13 cellular contexts compared by ENCODE assay signal in genomic region chr20:21640556-21640955, GRCh38.
DNase-seq lines count a peak whose midpoint lies in the region; ATAC-seq and TF ChIP-seq lines count a peak whose summit lies in the region.
"Had no signal": no experiment of that assay in that cellular context is flagged by ENCODE, and none has a peak within 500 bp of the region (broad histone marks: within the 10 kb centered on the region; RNA-seq: fewer than 3 reads in every experiment).

No MANE protein-coding gene starts in this region.

- H3K27ac ChIP-seq in PC-3 (ENCODE audit: low read length), result no peak overlapping the region
- H3K27ac ChIP-seq in aorta (ENCODE audit: low read depth in 1 of 2, low read length in 2 of 2), result no peak overlapping the region
- H3K27ac ChIP-seq: SK-N-MC, transverse colon had no signal

- intact Hi-C loops in PC-3 (cut with micrococcal nuclease) (no loop called here), aorta (cut with DNase I) (no loop called here)

- H3K4me3 ChIP-seq in PC-3 (ENCODE audit: low read length), result no peak overlapping the region
- H3K4me3 ChIP-seq in aorta (ENCODE audit: low read length in 2 of 2), result no peak overlapping the region
- H3K4me3 ChIP-seq: SK-N-MC, transverse colon had no signal

- no peak overlapping the region for H3K4me2 ChIP-seq in PC-3 (ENCODE audit: low read length)

- peak; percentile 55 for TF ChIP-seq CTCF in PC-3 (conservative IDR thresholded peaks at IDR 0.05; ENCODE audit: low read depth, low read length)

- no peak overlapping the region for H3K9ac ChIP-seq in PC-3 (ENCODE audit: low read length)

- no peaks in the 10 kb centered on the region for H3K79me2 ChIP-seq in PC-3 (ENCODE audit: low read length)

- POLR2A ChIA-PET in PC-3 (lab: Charles Lee; ENCODE audit: unreplicated experiment), result no interaction called here

- no peak overlapping the region for H2AFZ ChIP-seq in PC-3 (ENCODE audit: low read length)

- no peaks in the 10 kb centered on the region for H3K9me2 ChIP-seq in PC-3 (replicated peaks; ENCODE audit: low read length)

- no TSS peak for BruUV-seq in PC-3 (replicated peaks; lab: Mats Ljungman, UMichigan)

- ATAC-seq in PC-3 (no peak), GM18498 (IDR thresholded peaks at IDR 0.05; ENCODE audit: unreplicated experiment) (no peak), GM18520 (IDR thresholded peaks at IDR 0.05; ENCODE audit: unreplicated experiment) (no peak), aorta (ENCODE audit: low FRiP score) (no peak)

- H3F3A ChIP-seq in PC-3 (ENCODE audit: low read length, unreplicated experiment), result no peaks in the 10 kb centered on the region

- peak; percentile 33 for DNase-seq in DMS53 (lab: John Stamatoyannopoulos, UW)
- DNase-seq in DMS53 treated with DMSO at 0.1 percent for 48 hours (lab: John Stamatoyannopoulos, UW; ENCODE audit: unreplicated experiment), result no peak
- peak; percentile 9 for DNase-seq in LoVo (ENCODE audit: low spot score)
- DNase-seq in PC-3, result peak; percentile 49
- peak; percentile 34 for DNase-seq in kidney tubule cell (ENCODE audit: low spot score)
- DNase-seq in aorta, result no peak
- DNase-seq: activated T-cell treated with anti-CD3 and anti-CD28 coated beads for 4 hours, foreskin melanocyte, GOT3, transverse colon had no signal

- WGBS in aorta, 2 donors, result 18 to 19% methylated on average over 4 of the region's 4 CpGs

- no peaks in the 10 kb centered on the region for H4K20me1 ChIP-seq in PC-3 (ENCODE audit: low read length)

- H3K4me1 ChIP-seq in PC-3 (ENCODE audit: insufficient read depth, low read length) (no peaks in the 10 kb centered on the region), aorta (ENCODE audit: control insufficient read depth in 1 of 2, insufficient read depth in 2 of 2, low read length in 2 of 2) (no peaks in the 10 kb centered on the region)
- H3K4me1 ChIP-seq: transverse colon had no signal

- H3K27me3 ChIP-seq in PC-3 (ENCODE audit: low read length) (peaks cover 16% of the 10 kb centered on the region; the same call in 1 of the 2 replicates), aorta (ENCODE audit: control insufficient read depth in 1 of 2, insufficient read depth in 2 of 2, low read length in 1 of 2) (no peaks in the 10 kb centered on the region)
- H3K27me3 ChIP-seq: transverse colon had no signal

- no peaks in the 10 kb centered on the region for H3K36me3 ChIP-seq in PC-3 (ENCODE audit: low read depth, low read length)
- no peaks in the 10 kb centered on the region for H3K36me3 ChIP-seq in aorta (ENCODE audit: control insufficient read depth in 1 of 2, insufficient read depth in 2 of 2, low read length in 1 of 2)
- H3K36me3 ChIP-seq: transverse colon had no signal

- H3K9me3 ChIP-seq in PC-3 (ENCODE audit: low read length), result no peaks in the 10 kb centered on the region
- peaks cover 3% of the 10 kb centered on the region for H3K9me3 ChIP-seq in aorta (ENCODE audit: control insufficient read depth, low read length)
- H3K9me3 ChIP-seq: transverse colon had no signal

- CTCF ChIA-PET in PC-3 (lab: Charles Lee), result interaction anchor here (0.5 kb wide), 1 partner anchor 79 kb away, joined by 3 read pairs; no protein-coding TSS in a partner anchor

Comparison
In these comparisons a context has a peak if more than half of its experiments do, and no peak if none do; other contexts are left out.
1. DNase-seq: peak in DMS53 (single experiment), LoVo (single experiment), PC-3 (single experiment) and kidney tubule cell (single experiment); none in DMS53 treated with DMSO at 0.1 percent for 48 hours (single experiment) and aorta (0 of 2).